ENCODE assay signal across 8 cellular contexts in genomic region chr10:9331583-9332008, GRCh38.
DNase-seq lines count a peak whose midpoint lies in the region; ATAC-seq and TF ChIP-seq lines count a peak whose summit lies in the region.

No MANE protein-coding gene starts in this region.

- no peak overlapping the region for H3K4me3 Mint-ChIP-seq in GM23338

- H3K79me2 ChIP-seq in GM23338 (replicated peaks; ENCODE audit: insufficient read depth): no peaks in the 10 kb centered on the region

- no peak overlapping the region for H3K4me3 ChIP-seq in GM23338
- H3K4me3 ChIP-seq in NB4 (ENCODE audit: low read depth, low read length): no peak overlapping the region
- no peak overlapping the region for H3K4me3 ChIP-seq in suprapubic skin

- DNase-seq in NCI-H2171 treated with DMSO at 0.1 percent for 48 hours (lab: John Stamatoyannopoulos, UW) (peak; percentile 25), NCI-H2171 (lab: John Stamatoyannopoulos, UW) (no peak), GM23338 (ENCODE audit: low spot score) (peak; percentile 62), NB4 (ENCODE audit: low read depth) (peak; percentile 38), astrocyte of the hippocampus (ENCODE audit: low read depth, low spot score) (peak; percentile 63), iPS-NIHi11 (ENCODE audit: low spot score) (peak; percentile 60), suprapubic skin (ENCODE audit: low spot score in 2 of 2) (no peak)
- no peak for DNase-seq in stimulated activated CD4-positive, alpha-beta T cell treated with anti-CD3 and anti-CD28 coated beads, Interleukin-4, amount 100 ng/mL, for 1 hour

- no peak for ATAC-seq in GM23338

- TF ChIP-seq CTCF in GM23338 (conservative IDR thresholded peaks at IDR 0.05; ENCODE audit: low read depth in 2 of 2): peak; percentile 67 to 97
- TF ChIP-seq CTCF in NB4 (IDR thresholded peaks at IDR 0.05; ENCODE audit: low read depth, low read length): peak; percentile 36
- peak; percentile 44 to 74 for TF ChIP-seq CTCF in suprapubic skin (IDR thresholded peaks at IDR 0.05)

- no peaks in the 10 kb centered on the region for H3K27me3 Mint-ChIP-seq in GM23338 (ENCODE audit: insufficient read depth, low read depth, poor library complexity)

- no peaks in the 10 kb centered on the region for H4K20me1 ChIP-seq in GM23338 (replicated peaks; ENCODE audit: insufficient read depth)

- H2AFZ ChIP-seq in GM23338: no peak overlapping the region

- H3K36me3 ChIP-seq in GM23338 (ENCODE audit: insufficient read depth) (no peaks in the 10 kb centered on the region), suprapubic skin (no peaks in the 10 kb centered on the region)

- H3K4me2 ChIP-seq in GM23338: no peak overlapping the region

- H3K36me3 Mint-ChIP-seq in GM23338 (ENCODE audit: low read depth): no peaks in the 10 kb centered on the region

- H3F3A ChIP-seq in GM23338 (replicated peaks; ENCODE audit: low read depth): no peaks in the 10 kb centered on the region

- no peaks in the 10 kb centered on the region for H3K9me3 ChIP-seq in suprapubic skin

- no peak for TF ChIP-seq EP300 in suprapubic skin (IDR thresholded peaks at IDR 0.05)

- H3K4me1 Mint-ChIP-seq in GM23338: no peaks in the 10 kb centered on the region

- no peak overlapping the region for H3K27ac Mint-ChIP-seq in GM23338

- no peak for TF ChIP-seq POLR2A in NB4 (IDR thresholded peaks at IDR 0.05; ENCODE audit: extremely low read depth, insufficient read length)
- TF ChIP-seq POLR2A in suprapubic skin (IDR thresholded peaks at IDR 0.05): no peak

- 0 out of 2 replicates have a peak, but pooled peaks cover 3% of the 10 kb centered on the region for H3K9me2 ChIP-seq in GM23338 (ENCODE audit: insufficient read depth)

- 23% methylated on average over 3 of the region's 3 CpGs for WGBS in suprapubic skin

- 0 out of 3 replicates have a peak, but pooled peaks cover 5% of the 10 kb centered on the region for H3K9me3 Mint-ChIP-seq in GM23338

- no peak overlapping the region for H3K27ac ChIP-seq in GM23338 (ENCODE audit: low read depth)
- H3K27ac ChIP-seq in suprapubic skin: no peak overlapping the region

- no peaks in the 10 kb centered on the region for H3K27me3 ChIP-seq in GM23338 (ENCODE audit: insufficient read depth)
- peaks cover 9% of the 10 kb centered on the region for H3K27me3 ChIP-seq in suprapubic skin

- H3K4me1 ChIP-seq in GM23338 (ENCODE audit: insufficient read depth): no peaks in the 10 kb centered on the region
- H3K4me1 ChIP-seq in suprapubic skin: no peaks in the 10 kb centered on the region

TF ChIP-seq in GM23338, 12 proteins besides CTCF, POLR2A, EP300 and RAD21:
- no peak for TF ChIP-seq ZNF462 (CRISPR knock-in tag; IDR thresholded peaks at IDR 0.05)
- no peak for TF ChIP-seq JUNB (IDR thresholded peaks at IDR 0.05; ENCODE audit: unreplicated experiment)
- TF ChIP-seq CREB1 (CRISPR knock-in tag; IDR thresholded peaks at IDR 0.05; ENCODE audit: low read depth): no peak
- no peak for TF ChIP-seq NANOG (IDR thresholded peaks at IDR 0.05; ENCODE audit: borderline replicate concordance)
- TF ChIP-seq REST (IDR thresholded peaks at IDR 0.05; ENCODE audit: unreplicated experiment): no peak
- no peak for TF ChIP-seq ETS1 (IDR thresholded peaks at IDR 0.05)
- no peak for TF ChIP-seq ZNF114 (CRISPR knock-in tag; IDR thresholded peaks at IDR 0.05)
- TF ChIP-seq ZNF331 (CRISPR knock-in tag; IDR thresholded peaks at IDR 0.05; ENCODE audit: low read depth): no peak
- TF ChIP-seq POLR2AphosphoS5 (IDR thresholded peaks at IDR 0.05; ENCODE audit: low read depth): no peak
- TF ChIP-seq EZH2 (IDR thresholded peaks at IDR 0.05; ENCODE audit: low read depth, unreplicated experiment): no peak

Comparison
In these comparisons a context has a peak if more than half of its experiments do, and no peak if none do; other contexts are left out.
1. DNase-seq: peak in NCI-H2171 treated with DMSO at 0.1 percent for 48 hours (single experiment), GM23338 (single experiment), NB4 (single experiment), astrocyte of the hippocampus (single experiment) and iPS-NIHi11 (single experiment); none in NCI-H2171 (single experiment), suprapubic skin (0 of 2) and stimulated activated CD4-positive, alpha-beta T cell treated with anti-CD3 and anti-CD28 coated beads, Interleukin-4, amount 100 ng/mL, for 1 hour (single experiment).
2. Peak in every context shown above with its lines, with median percentiles within 50 percentile points of each other: CTCF ChIP-seq.